In genomic region chr18:34834897-34835296, GRCh38 we compare ENCODE assay signal across 11 cellular contexts.
DNase-seq lines count a peak whose midpoint lies in the region; ATAC-seq and TF ChIP-seq lines count a peak whose summit lies in the region.
"Had no signal": no experiment of that assay in that cellular context is flagged by ENCODE, and none has a peak within 500 bp of the region (broad histone marks: within the 10 kb centered on the region; RNA-seq: fewer than 3 reads in every experiment).

No MANE protein-coding gene starts in this region.

- no peaks in the 10 kb centered on the region for H3K9me3 ChIP-seq in lower lobe of right lung
- no peaks in the 10 kb centered on the region for H3K9me3 ChIP-seq in uterus
- H3K9me3 ChIP-seq in BE2C = no peaks in the 10 kb centered on the region

- H3K4me1 ChIP-seq in lower lobe of right lung = no peaks in the 10 kb centered on the region
- no peaks in the 10 kb centered on the region for H3K4me1 ChIP-seq in uterus
- H3K4me1 ChIP-seq in BE2C = no peaks in the 10 kb centered on the region

- H3K4me1 Mint-ChIP-seq in natural killer cell treated with Interleukin-12 subunit alpha and Interleukin-12 subunit beta and Interleukin-15 and Interleukin-18, amount 100 ng/mL, for 72 hours (ENCODE audit: low read depth in 2 of 2) = no peaks in the 10 kb centered on the region
- H3K4me1 Mint-ChIP-seq in natural killer cell = no peaks in the 10 kb centered on the region
- H3K4me1 Mint-ChIP-seq: B cell had no signal

- H3K9me3 Mint-ChIP-seq in natural killer cell treated with Interleukin-12 subunit alpha and Interleukin-12 subunit beta and Interleukin-15 and Interleukin-18, amount 100 ng/mL, for 72 hours = no peaks in the 10 kb centered on the region
- no peaks in the 10 kb centered on the region for H3K9me3 Mint-ChIP-seq in natural killer cell

- no peaks in the 10 kb centered on the region for H3K27me3 ChIP-seq in lower lobe of right lung (ENCODE audit: low read depth)
- no peaks in the 10 kb centered on the region for H3K27me3 ChIP-seq in uterus
- no peaks in the 10 kb centered on the region for H3K27me3 ChIP-seq in BE2C

- DNase-seq in natural killer cell treated with Interleukin-12 subunit alpha and Interleukin-12 subunit beta and Interleukin-15 and Interleukin-18, amount 100 ng/mL, for 72 hours (ENCODE audit: low spot score) = no peak
- no peak for DNase-seq in natural killer cell
- DNase-seq in cardiac fibroblast (ENCODE audit: low read depth in 2 of 2) = peak; percentile 20 to 40
- DNase-seq in lower lobe of right lung = no peak
- DNase-seq in uterus = no peak
- DNase-seq in AG08396 (ENCODE audit: low spot score) = no peak
- no peak for DNase-seq in BE2C
- DNase-seq: NCI-H1092 had no signal

- no peak overlapping the region for H3K27ac Mint-ChIP-seq in natural killer cell treated with Interleukin-12 subunit alpha and Interleukin-12 subunit beta and Interleukin-15 and Interleukin-18, amount 100 ng/mL, for 72 hours
- no peak overlapping the region for H3K27ac Mint-ChIP-seq in natural killer cell
- H3K27ac Mint-ChIP-seq: B cell had no signal

- TF ChIP-seq CTCF in natural killer cell (IDR thresholded peaks at IDR 0.05) = no peak
- no peak for TF ChIP-seq CTCF in cardiac fibroblast (IDR thresholded peaks at IDR 0.05; ENCODE audit: low read depth, low read length)
- no peak for TF ChIP-seq CTCF in lower lobe of right lung (IDR thresholded peaks at IDR 0.05)
- no peak for TF ChIP-seq CTCF in uterus (IDR thresholded peaks at IDR 0.05)
- TF ChIP-seq CTCF in BE2C (IDR thresholded peaks at IDR 0.05; ENCODE audit: low read depth, low read length) = no peak

- no peak overlapping the region for H3K4me3 ChIP-seq in cardiac fibroblast (replicated peaks in 1 of 2; ENCODE audit: low read depth in 2 of 2, low read length in 2 of 2)
- no peak overlapping the region for H3K4me3 ChIP-seq in lower lobe of right lung
- no peak overlapping the region for H3K4me3 ChIP-seq in uterus
- H3K4me3 ChIP-seq in BE2C (ENCODE audit: low read depth, low read length) = no peak overlapping the region

- H3K36me3 ChIP-seq in lower lobe of right lung (no peaks in the 10 kb centered on the region), uterus (no peaks in the 10 kb centered on the region), BE2C (no peaks in the 10 kb centered on the region)

- ATAC-seq in natural killer cell treated with Interleukin-12 subunit alpha and Interleukin-12 subunit beta and Interleukin-15 and Interleukin-18, amount 100 ng/mL, for 72 hours = no peak
- ATAC-seq in natural killer cell = no peak
- ATAC-seq in lower lobe of right lung = peak in 1 of 2 donors; percentile 33
- ATAC-seq in GM18498 (IDR thresholded peaks at IDR 0.05; ENCODE audit: unreplicated experiment) = no peak

- intact Hi-C loops in natural killer cell (cut with micrococcal nuclease) (no loop called here), lower lobe of right lung (cut with DNase I) (no loop called here), uterus (cut with DNase I; ENCODE audit: low total_unique reads) (no loop called here)

- no peaks in the 10 kb centered on the region for H3K36me3 Mint-ChIP-seq in natural killer cell treated with Interleukin-12 subunit alpha and Interleukin-12 subunit beta and Interleukin-15 and Interleukin-18, amount 100 ng/mL, for 72 hours
- H3K36me3 Mint-ChIP-seq in natural killer cell = no peaks in the 10 kb centered on the region

- no peak for TF ChIP-seq POLR2A in uterus (IDR thresholded peaks at IDR 0.05)

- H3K27me3 Mint-ChIP-seq in natural killer cell treated with Interleukin-12 subunit alpha and Interleukin-12 subunit beta and Interleukin-15 and Interleukin-18, amount 100 ng/mL, for 72 hours = peaks cover 7 to 30% of the 10 kb centered on the region in 2 donors
- peaks cover 8 to 32% of the 10 kb centered on the region in 2 donors for H3K27me3 Mint-ChIP-seq in natural killer cell (ENCODE audit: low read depth in 2 of 2)
- H3K27me3 Mint-ChIP-seq: B cell had no signal

- H3K27ac ChIP-seq in lower lobe of right lung = peak overlapping the region; percentile 58
- H3K27ac ChIP-seq in uterus = peak overlapping the region; percentile 66 to 69

- H3K4me3 Mint-ChIP-seq in natural killer cell treated with Interleukin-12 subunit alpha and Interleukin-12 subunit beta and Interleukin-15 and Interleukin-18, amount 100 ng/mL, for 72 hours = peak overlapping the region; percentile 5
- H3K4me3 Mint-ChIP-seq in natural killer cell = no peak overlapping the region
- H3K4me3 Mint-ChIP-seq: B cell, neural crest cell had no signal

Comparison
In these comparisons a context has a peak if more than half of its experiments do, and no peak if none do; other contexts are left out.
1. DNase-seq: peak in cardiac fibroblast (2 of 2); none in natural killer cell treated with Interleukin-12 subunit alpha and Interleukin-12 subunit beta and Interleukin-15 and Interleukin-18, amount 100 ng/mL, for 72 hours (single experiment), natural killer cell (single experiment), lower lobe of right lung (single experiment), uterus (0 of 2), AG08396 (single experiment) and BE2C (single experiment).